8 cellular contexts compared by ENCODE assay signal in genomic region chr17:21126645-21127507, GRCh38. TPM values are rescaled to one million over a fixed set of nuclear protein-coding genes. Genes with fewer than 3 reads are reported as not detected.
DNase-seq lines count a peak whose midpoint lies in the region; ATAC-seq and TF ChIP-seq lines count a peak whose summit lies in the region.

A gene with protein sequence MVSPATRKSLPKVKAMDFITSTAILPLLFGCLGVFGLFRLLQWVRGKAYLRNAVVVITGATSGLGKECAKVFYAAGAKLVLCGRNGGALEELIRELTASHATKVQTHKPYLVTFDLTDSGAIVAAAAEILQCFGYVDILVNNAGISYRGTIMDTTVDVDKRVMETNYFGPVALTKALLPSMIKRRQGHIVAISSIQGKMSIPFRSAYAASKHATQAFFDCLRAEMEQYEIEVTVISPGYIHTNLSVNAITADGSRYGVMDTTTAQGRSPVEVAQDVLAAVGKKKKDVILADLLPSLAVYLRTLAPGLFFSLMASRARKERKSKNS (plus strand): TSS chr17:21126964. CDS start chr17:21126972, 8 bp downstream.

- POLR2A ChIA-PET in CD8-positive, alpha-beta T cell (lab: Charles Lee): interaction anchor here (0.8 to 1.3 kb wide), 3 partner anchors 84 to 161 kb away, joined by 3 to 5 read pairs (median 4); partner anchors contain the start of gene USP22

- H3K27me3 ChIP-seq in CD8-positive, alpha-beta T cell (ENCODE audit: insufficient read depth, low read length): no peaks in the 10 kb centered on the region

- peak; percentile 80 for ATAC-seq in CD8-positive, alpha-beta T cell
- ATAC-seq in GM19463 (IDR thresholded peaks at IDR 0.05; ENCODE audit: unreplicated experiment): peak; percentile 89

- intact Hi-C loops in CD8-positive, alpha-beta T cell (cut with DNase I, micrococcal nuclease): loop anchor here (1.0 to 5.0 kb wide), 11 partner anchors 28 to 1750 kb away; partner anchors contain the start of genes NATD1 (in 2 of the 2), TMEM11 (in 2 of the 2), USP22 (in 2 of the 2) and MAP2K3 (in 1 of the 2)

- peak within 1 kb of the TSS; percentile 87 for H3K27ac ChIP-seq in CD8-positive, alpha-beta T cell (ENCODE audit: low read depth, low read length)

- H3K9me3 ChIP-seq in CD8-positive, alpha-beta T cell (ENCODE audit: low read length): no peaks in the 10 kb centered on the region

- peak; percentile 90 to 98 (median 97) for DNase-seq in CD8-positive, alpha-beta T cell
- DNase-seq in HPDE6-E6E7 (ENCODE audit: extremely low spot score) (peak; percentile 99), NK-92 (lab: John Stamatoyannopoulos, UW; ENCODE audit: unreplicated experiment) (peak; percentile 83), lung microvascular endothelial cell (ENCODE audit: low read depth in 2 of 2) (peak; percentile 90 to 95)
- DNase-seq in activated CD8-positive, alpha-beta memory T cell treated with anti-CD3 and anti-CD28 coated beads for 24 hours: peak; percentile 98
- peak; percentile 96 for DNase-seq in effector CD8-positive, alpha-beta T cell (lab: John Stamatoyannopoulos, UW)
- peak; percentile 95 to 98 (median 97) for DNase-seq in stimulated activated CD4-positive, alpha-beta T cell treated with anti-CD3 and anti-CD28 coated beads, TNF-alpha, amount 100 ng/mL, for 48 hours (ENCODE audit: low read depth in 3 of 3)

- H3K27me3 Mint-ChIP-seq in CD8-positive, alpha-beta T cell (ENCODE audit: low read depth): no peaks in the 10 kb centered on the region

- H3K4me3 ChIP-seq in CD8-positive, alpha-beta T cell (ENCODE audit: low read depth, low read length): peak within 1 kb of the TSS; percentile 90

- H3K27ac Mint-ChIP-seq in CD8-positive, alpha-beta T cell: peak within 1 kb of the TSS; percentile 97

- H3K36me3 ChIP-seq in CD8-positive, alpha-beta T cell (ENCODE audit: insufficient read depth, low read length): no peaks in the 10 kb centered on the region

- H3K4me1 Mint-ChIP-seq in CD8-positive, alpha-beta T cell (ENCODE audit: low read depth): peaks cover 38% of the 10 kb centered on the region

- peak within 1 kb of the TSS; percentile 94 for H3K4me3 Mint-ChIP-seq in CD8-positive, alpha-beta T cell

- H3K9me3 Mint-ChIP-seq in CD8-positive, alpha-beta T cell: no peaks in the 10 kb centered on the region

- H3K36me3 Mint-ChIP-seq in CD8-positive, alpha-beta T cell: peaks cover 11% of the 10 kb centered on the region

- peaks cover 22% of the 10 kb centered on the region for H3K4me1 ChIP-seq in CD8-positive, alpha-beta T cell (ENCODE audit: insufficient read depth, low read length)

- TF ChIP-seq CTCF in CD8-positive, alpha-beta T cell (IDR thresholded peaks at IDR 0.05): no peak

- CTCF ChIA-PET in CD8-positive, alpha-beta T cell (lab: Charles Lee): interaction anchor here (0.5 to 4.9 kb wide), 4 partner anchors 8 to 385 kb away, joined by 4 to 19 read pairs (median 6); no protein-coding TSS in a partner anchor

RNA-seq across cellular contexts. Expression of the gene that starts here (rescaled TPM):
- 1 to 10 TPM; 6.5 to 8.2 TPM for total RNA-seq in CD8-positive, alpha-beta T cell
- 10.2 and 14.9 TPM in 2 replicates for total RNA-seq in lung microvascular endothelial cell

Comparison
In these comparisons a context has a peak if more than half of its experiments do, and no peak if none do; other contexts are left out.
1. Peak in every context shown above with its lines: DNase-seq, ATAC-seq, H3K4me3 ChIP-seq and H3K27ac ChIP-seq.